In the genomic region with DNA sequence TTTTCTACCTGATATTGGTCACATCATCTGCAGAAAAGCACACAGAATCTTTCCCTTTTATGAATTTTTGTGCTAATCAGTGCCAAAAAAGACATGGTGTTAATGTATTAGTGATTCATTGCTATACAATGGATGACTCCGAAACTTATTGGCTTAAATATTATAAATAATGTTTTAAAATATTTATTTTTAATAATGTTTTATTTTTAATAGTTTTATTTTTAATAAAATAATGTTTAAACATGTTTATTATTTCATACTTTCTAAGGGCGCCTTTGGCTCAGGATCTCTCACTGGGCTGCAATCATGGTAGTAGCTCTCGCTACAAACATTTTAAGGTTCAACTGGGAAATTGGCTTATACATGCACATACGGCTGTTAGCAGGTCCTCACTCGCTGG, we compare ENCODE assay signal across 37 cellular contexts.
"Had no signal": no experiment of that assay in that cellular context is flagged by ENCODE, and none has a peak within 500 bp of the region (broad histone marks: within the 10 kb centered on the region; RNA-seq: fewer than 3 reads in every experiment).

No MANE protein-coding gene starts in this region.

- H3K4me1 ChIP-seq: adrenal gland, body of pancreas, breast epithelium had no signal

- H3K27me3 Mint-ChIP-seq: activated CD4-positive, alpha-beta memory T cell treated with anti-CD3 and anti-CD28 coated beads, Interleukin-2, amount 10 ng/mL, durations not matched to agents 7 days and 5 days; activated CD4-positive, alpha-beta T cell treated with anti-CD3 and anti-CD28 coated beads for 36 hours; activated CD4-positive, alpha-beta T cell treated with anti-CD3 and anti-CD28 coated beads, Interleukin-2, amount 10 ng/mL, durations not matched to agents 7 days and 5 days; activated CD8-positive, alpha-beta memory T cell treated with anti-CD3 and anti-CD28 coated beads, Interleukin-2, amount 10 ng/mL, durations not matched to agents 7 days and 5 days; activated naive CD4-positive, alpha-beta T cell treated with anti-CD3 and anti-CD28 coated beads, Interleukin-2, amount 10 ng/mL, durations not matched to agents 7 days and 5 days; activated naive CD8-positive, alpha-beta T cell treated with anti-CD3 and anti-CD28 coated beads for 36 hours; activated T-helper 17 cell treated with anti-CD3 and anti-CD28 coated beads, Interleukin-2, amount 50 U/mL, for 72 hours had no signal

- H3K36me3 Mint-ChIP-seq: activated CD8-positive, alpha-beta memory T cell treated with anti-CD3 and anti-CD28 coated beads, Interleukin-2, amount 10 ng/mL, durations not matched to agents 7 days and 5 days; activated naive CD4-positive, alpha-beta T cell treated with anti-CD3 and anti-CD28 coated beads, Interleukin-2, amount 10 ng/mL, durations not matched to agents 7 days and 5 days; activated naive CD4-positive, alpha-beta T cell treated with anti-CD3 and anti-CD28 coated beads, Interleukin-2, amount 50 U/mL, for 72 hours; activated naive CD8-positive, alpha-beta T cell treated with anti-CD3 and anti-CD28 coated beads for 36 hours had no signal

- H3K9me3 ChIP-seq: adrenal gland, body of pancreas, breast epithelium had no signal

- DNase-seq: activated CD4-positive, alpha-beta memory T cell treated with anti-CD3 and anti-CD28 coated beads, Interleukin-2, amount 10 ng/mL, durations not matched to agents 7 days and 5 days; activated CD4-positive, alpha-beta T cell treated with anti-CD3 and anti-CD28 coated beads for 1 hour; activated CD4-positive, alpha-beta T cell treated with anti-CD3 and anti-CD28 coated beads for 36 hours; activated CD4-positive, alpha-beta T cell treated with anti-CD3 and anti-CD28 coated beads for 48 hours; activated CD4-positive, alpha-beta T cell treated with anti-CD3 and anti-CD28 coated beads, Interleukin-2, amount 10 ng/mL, durations not matched to agents 7 days and 5 days; activated CD4-positive, alpha-beta T cell treated with anti-CD3 and anti-CD28 coated beads, Interleukin-2, amount 50 U/mL, for 48 hours; activated CD4-positive, CD25-positive, alpha-beta regulatory T cell; activated CD8-positive, alpha-beta memory T cell treated with anti-CD3 and anti-CD28 coated beads for 24 hours; activated CD8-positive, alpha-beta memory T cell treated with anti-CD3 and anti-CD28 coated beads, Interleukin-2, amount 10 ng/mL, durations not matched to agents 7 days and 5 days; activated CD8-positive, alpha-beta memory T cell treated with anti-CD3 and anti-CD28 coated beads, Interleukin-2, amount 50 U/mL, for 48 hours; activated CD8-positive, alpha-beta T cell treated with anti-CD3 and anti-CD28 coated beads, Interleukin-2, amount 10 ng/mL, durations not matched to agents 7 days and 5 days; activated effector memory CD4-positive, alpha-beta T cell treated with anti-CD3 and anti-CD28 coated beads, Interleukin-2, amount 50 U/mL, for 16 hours; activated gamma-delta T cell treated with Interleukin-2 at 50 U/mL for 16 hours; activated naive CD4-positive, alpha-beta T cell; activated naive CD4-positive, alpha-beta T cell treated with anti-CD3 and anti-CD28 coated beads, Interleukin-2, amount 10 ng/mL, durations not matched to agents 7 days and 5 days; activated naive CD8-positive, alpha-beta T cell treated with anti-CD3 and anti-CD28 coated beads for 36 hours; activated T-cell treated with anti-CD3 and anti-CD28 coated beads, Interleukin-2, amount 50 U/mL, for 4 hours; activated T-cell treated with anti-CD3 and anti-CD28 coated beads, Interleukin-2, amount 50 U/mL, for 72 hours; adrenal gland; amniotic stem cell; aorta; body of pancreas; brain microvascular endothelial cell; central memory CD4-positive, alpha-beta T cell; T-helper 1 cell; T-helper 2 cell; T-helper 9 cell had no signal

- H3K27ac Mint-ChIP-seq: activated CD4-positive, alpha-beta memory T cell treated with anti-CD3 and anti-CD28 coated beads, Interleukin-2, amount 10 ng/mL, durations not matched to agents 7 days and 5 days; activated CD4-positive, alpha-beta T cell treated with anti-CD3 and anti-CD28 coated beads for 36 hours; activated CD4-positive, alpha-beta T cell treated with anti-CD3 and anti-CD28 coated beads, Interleukin-2, amount 10 ng/mL, durations not matched to agents 7 days and 5 days; activated CD8-positive, alpha-beta memory T cell treated with anti-CD3 and anti-CD28 coated beads, Interleukin-2, amount 10 ng/mL, durations not matched to agents 7 days and 5 days; activated CD8-positive, alpha-beta T cell treated with anti-CD3 and anti-CD28 coated beads, Interleukin-2, amount 10 ng/mL, durations not matched to agents 7 days and 5 days; activated naive CD4-positive, alpha-beta T cell treated with anti-CD3 and anti-CD28 coated beads, Interleukin-2, amount 10 ng/mL, durations not matched to agents 7 days and 5 days; activated naive CD4-positive, alpha-beta T cell treated with anti-CD3 and anti-CD28 coated beads, Interleukin-2, amount 50 U/mL, for 72 hours; activated naive CD8-positive, alpha-beta T cell treated with anti-CD3 and anti-CD28 coated beads for 36 hours; activated T-cell treated with anti-CD3 and anti-CD28 coated beads, Interleukin-2, amount 50 U/mL, for 72 hours; activated T-helper 1 cell treated with anti-CD3 and anti-CD28 coated beads, Interleukin-12 subunit alpha, Interleukin-12 subunit beta, Interleukin-2, Interleukin-4 antibody, amounts not matched to agents 30 ng/mL and 10 ng/mL and 1 ng/mL, durations not matched to agents 14 hours and 24 hours and 36 hours; activated T-helper 17 cell treated with anti-CD3 and anti-CD28 coated beads, Interleukin-2, amount 50 U/mL, for 72 hours; T-helper 1 cell treated with Interleukin-12 subunit alpha and Interleukin-12 subunit beta and Interleukin-4 antibody, amounts not matched to agents 30 μg/mL and 1 μg/mL, for 36 hours; T-helper 2 cell treated with Interferon-gamma antibody and Interleukin-4, amounts not matched to agents 5 μg/mL and 100 μg/mL, for 36 hours had no signal

- H3K4me1 Mint-ChIP-seq: activated CD4-positive, alpha-beta memory T cell treated with anti-CD3 and anti-CD28 coated beads, Interleukin-2, amount 10 ng/mL, durations not matched to agents 7 days and 5 days; activated CD4-positive, alpha-beta T cell treated with anti-CD3 and anti-CD28 coated beads for 36 hours; activated CD4-positive, alpha-beta T cell treated with anti-CD3 and anti-CD28 coated beads, Interleukin-2, amount 10 ng/mL, durations not matched to agents 7 days and 5 days; activated CD8-positive, alpha-beta memory T cell treated with anti-CD3 and anti-CD28 coated beads, Interleukin-2, amount 10 ng/mL, durations not matched to agents 7 days and 5 days; activated naive CD4-positive, alpha-beta T cell treated with anti-CD3 and anti-CD28 coated beads, Interleukin-2, amount 10 ng/mL, durations not matched to agents 7 days and 5 days; activated naive CD8-positive, alpha-beta T cell treated with anti-CD3 and anti-CD28 coated beads for 36 hours; activated T-helper 17 cell treated with anti-CD3 and anti-CD28 coated beads, Interleukin-2, amount 50 U/mL, for 72 hours had no signal

- H3K27me3 ChIP-seq: adrenal gland, body of pancreas, brain microvascular endothelial cell, breast epithelium had no signal

- H3K36me3 ChIP-seq: adrenal gland, brain microvascular endothelial cell, breast epithelium had no signal

- FAIRE-seq: astrocyte, TTC549 had no signal

- H3K4me3 Mint-ChIP-seq: activated CD4-positive, alpha-beta memory T cell treated with anti-CD3 and anti-CD28 coated beads, Interleukin-2, amount 10 ng/mL, durations not matched to agents 7 days and 5 days; activated CD4-positive, alpha-beta T cell treated with anti-CD3 and anti-CD28 coated beads for 36 hours; activated CD4-positive, alpha-beta T cell treated with anti-CD3 and anti-CD28 coated beads, Interleukin-2, amount 10 ng/mL, durations not matched to agents 7 days and 5 days; activated CD8-positive, alpha-beta memory T cell treated with anti-CD3 and anti-CD28 coated beads, Interleukin-2, amount 10 ng/mL, durations not matched to agents 7 days and 5 days; activated CD8-positive, alpha-beta T cell treated with anti-CD3 and anti-CD28 coated beads, Interleukin-2, amount 10 ng/mL, durations not matched to agents 7 days and 5 days; activated naive CD4-positive, alpha-beta T cell treated with anti-CD3 and anti-CD28 coated beads, Interleukin-2, amount 10 ng/mL, durations not matched to agents 7 days and 5 days; activated naive CD8-positive, alpha-beta T cell treated with anti-CD3 and anti-CD28 coated beads for 36 hours; activated T-cell treated with anti-CD3 and anti-CD28 coated beads, Interleukin-2, amount 50 U/mL, for 4 hours; activated T-cell treated with anti-CD3 and anti-CD28 coated beads, Interleukin-2, amount 50 U/mL, for 72 hours; activated T-helper 1 cell treated with anti-CD3 and anti-CD28 coated beads, Interleukin-12 subunit alpha, Interleukin-12 subunit beta, Interleukin-2, Interleukin-4 antibody, amounts not matched to agents 30 ng/mL and 10 ng/mL and 1 ng/mL, durations not matched to agents 14 hours and 24 hours and 36 hours; activated T-helper 17 cell treated with anti-CD3 and anti-CD28 coated beads, Interleukin-2, amount 50 U/mL, for 72 hours; T-helper 1 cell treated with Interleukin-12 subunit alpha and Interleukin-12 subunit beta and Interleukin-4 antibody, amounts not matched to agents 30 μg/mL and 1 μg/mL, for 36 hours; T-helper 2 cell treated with Interferon-gamma antibody and Interleukin-4, amounts not matched to agents 5 μg/mL and 100 μg/mL, for 36 hours had no signal

- H3K4me3 ChIP-seq: adrenal gland, body of pancreas, breast epithelium had no signal

- H3K27ac ChIP-seq: adrenal gland, body of pancreas, brain microvascular endothelial cell, breast epithelium, VCaP had no signal

- ATAC-seq: activated CD4-positive, alpha-beta T cell treated with anti-CD3 and anti-CD28 coated beads for 36 hours; activated CD4-positive, CD25-positive, alpha-beta regulatory T cell treated with anti-CD3 and anti-CD28 coated beads, Interleukin-2, amount 50 U/mL, for 24 hours; activated CD8-positive, alpha-beta memory T cell treated with anti-CD3 and anti-CD28 coated beads, Interleukin-2, amount 10 ng/mL, durations not matched to agents 7 days and 5 days; activated CD8-positive, alpha-beta T cell treated with anti-CD3 and anti-CD28 coated beads, Interleukin-2, amount 10 ng/mL, durations not matched to agents 7 days and 5 days; activated naive CD4-positive, alpha-beta T cell treated with anti-CD3 and anti-CD28 coated beads, Interleukin-2, amount 50 U/mL, for 72 hours; activated T-cell treated with anti-CD3 and anti-CD28 coated beads, Interleukin-2, amount 50 U/mL, for 4 hours; activated T-cell treated with anti-CD3 and anti-CD28 coated beads, Interleukin-2, amount 50 U/mL, for 72 hours; activated T-helper 17 cell treated with anti-CD3 and anti-CD28 coated beads, Interleukin-2, amount 50 U/mL, for 72 hours; body of pancreas had no signal
